In the genomic region with DNA sequence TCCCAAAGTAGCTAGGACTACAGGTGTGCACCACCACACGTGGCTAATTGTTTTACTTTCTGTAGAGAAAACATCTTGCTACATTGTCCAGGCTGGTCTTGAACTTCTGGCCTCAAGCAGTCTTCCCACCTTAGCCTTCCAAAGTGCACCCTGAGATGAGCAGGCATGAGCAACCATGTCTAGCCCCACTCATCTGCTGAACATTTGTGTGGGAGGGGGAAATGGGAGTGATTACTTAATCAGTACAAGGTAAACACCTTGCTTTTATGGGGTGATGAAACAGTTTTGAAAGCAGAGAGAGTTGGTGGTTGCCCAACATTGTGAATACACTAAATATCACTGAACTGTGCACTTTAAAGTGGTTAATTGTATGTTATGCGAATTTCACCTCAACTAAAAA, we compare ENCODE assay signal across 14 cellular contexts. TPM values are rescaled to one million over a fixed set of nuclear protein-coding genes. Genes with fewer than 3 reads are reported as not detected.
DNase-seq lines count a peak whose midpoint lies in the region; ATAC-seq, FAIRE-seq and TF ChIP-seq lines count a peak whose summit lies in the region.
"Had no signal": no experiment of that assay in that cellular context is flagged by ENCODE, and none has a peak within 500 bp of the region (broad histone marks: within the 10 kb centered on the region; RNA-seq: fewer than 3 reads in every experiment).

No MANE protein-coding gene starts in this region.

- H3K27ac Mint-ChIP-seq in WTC11 (no peak overlapping the region), immature natural killer cell (peak overlapping the region; percentile 95 to 100 (median 98)), type B pancreatic cell (no peak overlapping the region)

- peaks cover 2% of the 10 kb centered on the region for H3K4me1 ChIP-seq in right cardiac atrium (ENCODE audit: control insufficient read depth, insufficient read depth, low read length)

- H3K27me3 Mint-ChIP-seq in WTC11 (ENCODE audit: low read depth): no peaks in the 10 kb centered on the region; the same call in 1 of the 2 replicates
- peaks cover 4 to 43% (median 30%) of the 10 kb centered on the region in 3 donors for H3K27me3 Mint-ChIP-seq in immature natural killer cell (ENCODE audit: low read depth in 3 of 3)
- no peaks in the 10 kb centered on the region for H3K27me3 Mint-ChIP-seq in type B pancreatic cell

- peaks cover 12% of the 10 kb centered on the region for H3K36me3 Mint-ChIP-seq in WTC11
- peaks cover 3 to 31% (median 7%) of the 10 kb centered on the region in 3 donors for H3K36me3 Mint-ChIP-seq in immature natural killer cell
- H3K36me3 Mint-ChIP-seq in type B pancreatic cell: peaks cover 13% of the 10 kb centered on the region

- CTCF ChIA-PET in WTC11 (lab: Charles Lee): no interaction called here

- no peak overlapping the region for H3K27ac ChIP-seq in right cardiac atrium (ENCODE audit: low read length)
- H3K27ac ChIP-seq: SK-N-MC had no signal

- H3K9me3 Mint-ChIP-seq in WTC11 (no peaks in the 10 kb centered on the region), immature natural killer cell (no peaks in the 10 kb centered on the region), type B pancreatic cell (no peaks in the 10 kb centered on the region)

- no peaks in the 10 kb centered on the region for H3K27me3 ChIP-seq in right cardiac atrium (ENCODE audit: control insufficient read depth, insufficient read depth)

- POLR2A ChIA-PET in WTC11 (lab: Charles Lee): no interaction called here

- intact Hi-C loops in cardiac septum (cut with DNase I): no loop called here
- intact Hi-C loops in right cardiac atrium (cut with DNase I): no loop called here

- no peak overlapping the region for H3K4me3 ChIP-seq in right cardiac atrium (ENCODE audit: low read length)
- H3K4me3 ChIP-seq: SK-N-MC had no signal

- H3K9me3 ChIP-seq in right cardiac atrium (ENCODE audit: control insufficient read depth, low read length): no peaks in the 10 kb centered on the region

- ATAC-seq in right cardiac atrium (no peak), WTC11 (no peak)
- ATAC-seq: esophagus mucosa had no signal

- H3K4me3 Mint-ChIP-seq in WTC11: no peak overlapping the region
- H3K4me3 Mint-ChIP-seq in immature natural killer cell: peak overlapping the region; percentile 67 to 100 (median 92)
- H3K4me3 Mint-ChIP-seq in type B pancreatic cell: no peak overlapping the region

- 89% methylated on average over 2 of the region's 2 CpGs for WGBS in right cardiac atrium

- no peak for FAIRE-seq in GM12891 (lab: Jason Lieb, UNC)
- FAIRE-seq: G401.6 had no signal

- DNase-seq in cardiac septum (ENCODE audit: low spot score) (peak; percentile 15), right cardiac atrium (no peak), WTC11 (ENCODE audit: low spot score) (no peak), immature natural killer cell (no peak), type B pancreatic cell (ENCODE audit: extremely low spot score, unreplicated experiment) (peak; percentile 7), UCSD-AML1 (lab: John Stamatoyannopoulos, UW; ENCODE audit: unreplicated experiment) (no peak), GM12891 (ENCODE audit: insufficient read length, low spot score) (no peak), SKM-1 (lab: John Stamatoyannopoulos, UW; ENCODE audit: unreplicated experiment) (no peak)
- DNase-seq: NCI-H1930 had no signal

- TF ChIP-seq POLR2A in GM12891 (IDR thresholded peaks at IDR 0.05; ENCODE audit: low read depth, low read length): no peak

- peaks cover 14% of the 10 kb centered on the region for H3K4me1 Mint-ChIP-seq in WTC11
- H3K4me1 Mint-ChIP-seq in immature natural killer cell: peaks cover 96 to 99% of the 10 kb centered on the region in 2 donors
- H3K4me1 Mint-ChIP-seq in type B pancreatic cell (ENCODE audit: unreplicated experiment): peaks cover 17% of the 10 kb centered on the region

- no peak for TF ChIP-seq CTCF in WTC11 (IDR thresholded peaks at IDR 0.05)
- TF ChIP-seq CTCF in type B pancreatic cell (conservative IDR thresholded peaks at IDR 0.05): no peak

TF ChIP-seq in WTC11, 78 proteins besides CTCF, POLR2A, EP300 and RAD21:
- TF ChIP-seq, protein P1, sequence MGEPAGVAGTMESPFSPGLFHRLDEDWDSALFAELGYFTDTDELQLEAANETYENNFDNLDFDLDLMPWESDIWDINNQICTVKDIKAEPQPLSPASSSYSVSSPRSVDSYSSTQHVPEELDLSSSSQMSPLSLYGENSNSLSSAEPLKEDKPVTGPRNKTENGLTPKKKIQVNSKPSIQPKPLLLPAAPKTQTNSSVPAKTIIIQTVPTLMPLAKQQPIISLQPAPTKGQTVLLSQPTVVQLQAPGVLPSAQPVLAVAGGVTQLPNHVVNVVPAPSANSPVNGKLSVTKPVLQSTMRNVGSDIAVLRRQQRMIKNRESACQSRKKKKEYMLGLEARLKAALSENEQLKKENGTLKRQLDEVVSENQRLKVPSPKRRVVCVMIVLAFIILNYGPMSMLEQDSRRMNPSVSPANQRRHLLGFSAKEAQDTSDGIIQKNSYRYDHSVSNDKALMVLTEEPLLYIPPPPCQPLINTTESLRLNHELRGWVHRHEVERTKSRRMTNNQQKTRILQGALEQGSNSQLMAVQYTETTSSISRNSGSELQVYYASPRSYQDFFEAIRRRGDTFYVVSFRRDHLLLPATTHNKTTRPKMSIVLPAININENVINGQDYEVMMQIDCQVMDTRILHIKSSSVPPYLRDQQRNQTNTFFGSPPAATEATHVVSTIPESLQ (CRISPR knock-in tag; IDR thresholded peaks at IDR 0.05): no peak
- peak; percentile 99 for TF ChIP-seq GABPB1 (CRISPR knock-in tag; IDR thresholded peaks at IDR 0.05)

TF ChIP-seq in GM12891, 5 proteins besides CTCF, POLR2A, EP300 and RAD21:
- TF ChIP-seq SPI1 (IDR thresholded peaks at IDR 0.05; ENCODE audit: low read depth, low read length): no peak
- no peak for TF ChIP-seq POLR2AphosphoS5 (IDR thresholded peaks at IDR 0.05; ENCODE audit: low read depth, low read length)
- TF ChIP-seq POU2F2 (IDR thresholded peaks at IDR 0.05; ENCODE audit: low read depth, low read length): no peak
- TF ChIP-seq PAX5 (IDR thresholded peaks at IDR 0.05; ENCODE audit: insufficient read depth, low read length, severe bottlenecking): no peak
- no peak for TF ChIP-seq TAF1 (IDR thresholded peaks at IDR 0.05; ENCODE audit: low read depth, low read length)
TF ChIP-seq in GM12891: peak in this region for 0.

RNA-seq across cellular contexts. Expression of gene APMAP, which starts 5.3 kb away (rescaled TPM):
- total RNA-seq in cardiac septum (28.2 TPM), right cardiac atrium (10 to 100 TPM; 32.8 to 35.1 (median 34.8) TPM), WTC11 (2021) (55.3 to 64.4 TPM (median 62.1 TPM) in 3 replicates), type B pancreatic cell (ENCODE audit: low replicate concordance) (71.6 and 72.8 TPM in 2 replicates)
- polyA plus RNA-seq in right cardiac atrium (28.0 TPM), immature natural killer cell (1,000 to 10,000 TPM in 1 of 3 donors, 100 to 1,000 TPM in 2; 649 to 1,111 (median 667) TPM)
- 18.8 TPM for polyA plus RNA-seq in GM12891 (2012; ENCODE audit: low read depth, missing spikeins)

RNA-seq across cellular contexts. Expression of gene CST7, which starts 38.2 kb away (rescaled TPM):
- total RNA-seq in cardiac septum (1.6 TPM), right cardiac atrium (1 to 10 TPM in 2 of 4 donors, under 1 TPM in 2; 0.45 to 1.5 (median 0.90) TPM), WTC11 (2021) (not detected in 3 replicates), type B pancreatic cell (ENCODE audit: low replicate concordance) (not detected in 2 replicates)
- polyA plus RNA-seq in right cardiac atrium (1.1 TPM), immature natural killer cell (1,000 to 10,000 TPM; 2,262 to 2,521 (median 2,438) TPM)
- not detected for polyA plus RNA-seq in GM12891 (2012; ENCODE audit: low read depth, missing spikeins)
- total RNA-seq: cerebellum had no signal
- polyA plus RNA-seq: BJ had no signal

Comparison
In these comparisons a context has a peak if more than half of its experiments do, and no peak if none do; other contexts are left out.
1. DNase-seq: peak in cardiac septum (single experiment) and type B pancreatic cell (single experiment); none in right cardiac atrium (0 of 3), WTC11 (single experiment), immature natural killer cell (0 of 3), UCSD-AML1 (single experiment), GM12891 (single experiment) and SKM-1 (single experiment).
2. H3K27ac Mint-ChIP-seq: peak in immature natural killer cell (6 of 6); none in WTC11 (single experiment) and type B pancreatic cell (single experiment).
3. H3K4me3 Mint-ChIP-seq: peak in immature natural killer cell (5 of 5); none in WTC11 (single experiment) and type B pancreatic cell (single experiment).